In the genomic region with DNA sequence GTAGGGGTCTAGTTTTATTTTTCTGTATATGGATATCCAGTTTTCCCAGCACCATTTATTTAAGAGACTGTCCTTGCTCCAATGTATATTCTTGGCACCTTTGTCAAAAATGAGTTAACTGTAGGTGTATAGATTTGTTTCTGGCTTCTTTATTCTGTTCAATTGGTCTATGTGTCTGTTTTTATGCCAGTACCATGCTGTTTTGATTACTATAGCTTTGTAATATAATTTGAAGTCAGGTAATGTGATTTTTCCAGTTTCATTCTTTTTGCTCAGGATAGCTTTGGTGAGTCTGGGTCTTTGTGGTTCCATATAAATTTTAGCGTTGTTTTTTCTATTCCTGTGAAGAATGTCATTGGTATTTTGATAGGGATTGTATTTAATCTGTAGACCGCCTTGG, we compare ENCODE assay signal across 16 cellular contexts. TPM values are rescaled to one million over a fixed set of nuclear protein-coding genes. Genes with fewer than 3 reads are reported as not detected.
DNase-seq lines count a peak whose midpoint lies in the region; ATAC-seq, FAIRE-seq and TF ChIP-seq lines count a peak whose summit lies in the region.
"Not testable (repeated sequence)": the region's sequence is repeated elsewhere in the genome, so short reads cannot be mapped to it uniquely, and the experiment has no call there.
"Had no signal": no experiment of that assay in that cellular context is flagged by ENCODE, and none has a peak within 500 bp of the region (broad histone marks: within the 10 kb centered on the region; RNA-seq: fewer than 3 reads in every experiment).

No MANE protein-coding gene starts in this region.

- TF ChIP-seq EP300 in K562 (IDR thresholded peaks at IDR 0.05; ENCODE audit: low read length) = not testable (repeated sequence)

- H3K36me3 ChIP-seq in HEK293 (ENCODE audit: control insufficient read depth in 2 of 2, insufficient read depth in 1 of 2, low read length in 2 of 2); K562 (ENCODE audit: control insufficient read depth, insufficient read depth, low read length): not testable (repeated sequence)

- TF ChIP-seq RAD21 in K562 (CRISPR knock-in tag; conservative IDR thresholded peaks at IDR 0.05 in 1 of 2, IDR thresholded peaks at IDR 0.05 in 1 of 2) = not testable (repeated sequence)

- POLR2A ChIA-PET in HEK293 (lab: Yijun Ruan, JAX); K562 (lab: Yijun Ruan, JAX): not testable (repeated sequence)

- intact Hi-C loops in K562 (cut with micrococcal nuclease) = not testable (repeated sequence)

- WGBS in K562 (ENCODE audit: insufficient coverage, low coverage, missing lambda C conversion rate) = 0% methylated on average over 2 of the region's 2 CpGs

- DNase-seq in K562 (ENCODE audit: extremely low read depth in 1 of 4, low spot score in 3 of 4) = not testable (repeated sequence)

- FAIRE-seq in K562 (lab: Jason Lieb, UNC) = not testable (repeated sequence)

- not testable (repeated sequence) for H2AFZ ChIP-seq in K562 (ENCODE audit: low read depth, low read length)

- BruUV-seq in K562 (replicated peaks; lab: Mats Ljungman, UMichigan) = not testable (repeated sequence)

- H3K4me2 ChIP-seq in K562 (ENCODE audit: insufficient read depth, low read length) = not testable (repeated sequence)

- H3K4me3 ChIP-seq in HEK293 (ENCODE audit: low read depth, low read length); K562: not testable (repeated sequence)

- H3K4me1 ChIP-seq in HEK293 (ENCODE audit: control insufficient read depth, insufficient read depth, low read length); K562 (replicated peaks in 1 of 2; ENCODE audit: control insufficient read depth in 2 of 2, insufficient read depth in 2 of 2, low read length in 2 of 2): not testable (repeated sequence)

- H3K79me2 ChIP-seq in K562 (ENCODE audit: control insufficient read depth, insufficient read depth, low read length) = not testable (repeated sequence)

- not testable (repeated sequence) for H3K9me1 ChIP-seq in K562 (ENCODE audit: control insufficient read depth, insufficient read depth, low read length)

- TF ChIP-seq CTCF in HEK293 (tag by site-specific recombination; IDR thresholded peaks at IDR 0.05); K562 (IDR thresholded peaks at IDR 0.05 in 2 of 3, conservative IDR thresholded peaks at IDR 0.05 in 1 of 3; ENCODE audit: insufficient read depth in 2 of 3, low read depth in 1 of 3, low read length in 3 of 3): not testable (repeated sequence)

- not testable (repeated sequence) for H3K27ac ChIP-seq in HEK293 (ENCODE audit: extremely low read depth, low read depth, low read length); K562 (ENCODE audit: extremely low read depth, low read depth, low read length)

- H3K9ac ChIP-seq in K562 (ENCODE audit: insufficient read depth in 1 of 2, low read depth in 2 of 2, low read length in 2 of 2) = not testable (repeated sequence)

- not testable (repeated sequence) for ATAC-seq in K562

- H3K9me3 ChIP-seq in HEK293 (ENCODE audit: control insufficient read depth, insufficient read depth, low read depth, low read length); K562 (replicated peaks; ENCODE audit: control insufficient read depth, insufficient read depth, low read depth, low read length): not testable (repeated sequence)

- not testable (repeated sequence) for H3K27me3 ChIP-seq in K562 (ENCODE audit: control insufficient read depth in 2 of 2, insufficient read depth in 2 of 2, low read length in 2 of 2)

- in situ Hi-C loops in K562 (cut with MboI) = not testable (repeated sequence)

- CTCF ChIA-PET in HEK293 (lab: Yijun Ruan, JAX); K562 (lab: Yijun Ruan, JAX; ENCODE audit: low intra/inter-chr PET ratio): not testable (repeated sequence)

- H4K20me1 ChIP-seq in K562 (replicated peaks; ENCODE audit: control insufficient read depth, insufficient read depth, low read length) = not testable (repeated sequence)

- not testable (repeated sequence) for TF ChIP-seq POLR2A in K562 (conservative IDR thresholded peaks at IDR 0.05)

TF ChIP-seq in HEK293, 187 proteins besides CTCF, POLR2A, EP300 and RAD21:
- peak; percentile 45 for TF ChIP-seq SETDB1 (IDR thresholded peaks at IDR 0.05; ENCODE audit: insufficient read length, low read length)
- TF ChIP-seq, protein P1, sequence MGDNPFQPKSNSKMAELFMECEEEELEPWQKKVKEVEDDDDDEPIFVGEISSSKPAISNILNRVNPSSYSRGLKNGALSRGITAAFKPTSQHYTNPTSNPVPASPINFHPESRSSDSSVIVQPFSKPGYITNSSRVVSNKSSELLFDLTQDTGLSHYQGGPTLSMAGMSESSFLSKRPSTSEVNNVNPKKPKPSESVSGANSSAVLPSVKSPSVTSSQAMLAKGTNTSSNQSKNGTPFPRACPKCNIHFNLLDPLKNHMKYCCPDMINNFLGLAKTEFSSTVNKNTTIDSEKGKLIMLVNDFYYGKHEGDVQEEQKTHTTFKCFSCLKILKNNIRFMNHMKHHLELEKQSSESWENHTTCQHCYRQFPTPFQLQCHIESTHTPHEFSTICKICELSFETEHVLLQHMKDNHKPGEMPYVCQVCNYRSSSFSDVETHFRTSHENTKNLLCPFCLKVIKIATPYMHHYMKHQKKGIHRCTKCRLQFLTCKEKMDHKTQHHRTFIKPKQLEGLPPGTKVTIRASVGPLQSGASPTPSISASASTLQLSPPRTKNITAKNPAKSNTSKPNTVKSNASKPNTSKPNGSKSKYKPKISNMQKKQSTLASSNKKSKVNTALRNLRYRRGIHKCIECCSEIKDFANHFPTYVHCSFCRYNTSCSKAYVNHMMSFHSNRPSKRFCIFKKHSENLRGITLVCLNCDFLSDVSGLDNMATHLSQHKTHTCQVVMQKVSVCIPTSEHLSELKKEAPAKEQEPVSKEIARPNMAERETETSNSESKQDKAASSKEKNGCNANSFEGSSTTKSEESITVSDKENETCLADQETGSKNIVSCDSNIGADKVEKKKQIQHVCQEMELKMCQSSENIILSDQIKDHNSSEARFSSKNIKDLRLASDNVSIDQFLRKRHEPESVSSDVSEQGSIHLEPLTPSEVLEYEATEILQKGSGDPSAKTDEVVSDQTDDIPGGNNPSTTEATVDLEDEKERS (tag by site-specific recombination; IDR thresholded peaks at IDR 0.05) = 0 out of 2 replicates have a peak, but pooled peaks have one; percentile 75

TF ChIP-seq in K562, 482 proteins besides CTCF, POLR2A, EP300 and RAD21:
- peak; percentile 66 for TF ChIP-seq RBM25 (IDR thresholded peaks at IDR 0.05; ENCODE audit: low read depth, low read length, severe bottlenecking)

RNA-seq across cellular contexts. Expression of a gene that starts 28.7 kb away (rescaled TPM):
- total RNA-seq in K562 (2011; cell fraction: chromatin; rRNA removed; ENCODE audit: low replicate concordance) = not detected in 2 replicates
- total RNA-seq in K562 (2011; cell fraction: nucleolus; rRNA removed) = not detected in 2 replicates
- total RNA-seq in K562 (2011; cell fraction: nucleoplasm; rRNA removed) = not detected in 2 replicates
- not detected in 2 replicates for total RNA-seq in K562 (2014; rRNA removed)
- not detected in 2 replicates for total RNA-seq in K562 (2014; rRNA removed; fragmentation: Illumina TruSeq; extraction: Trizol)
- total RNA-seq in K562 (2015; rRNA removed; fragmentation: Illumina TruSeq; extraction: Trizol) = not detected in 2 replicates
- not detected in 2 replicates for total RNA-seq in K562 (2021)
- not detected in 2 replicates for polyA plus RNA-seq in K562 (2011; rRNA removed)
- polyA plus RNA-seq in K562 (2011; cell fraction: cytosol; rRNA removed) = not detected in 2 replicates
- polyA plus RNA-seq in K562 (2011; cell fraction: nucleus; rRNA removed) = not detected in 2 replicates
- polyA plus RNA-seq in K562 (2012) = not detected in 2 replicates
- not detected in 2 replicates for polyA plus RNA-seq in K562 (2014; fragmentation: Illumina TruSeq; extraction: Trizol)
- not detected for polyA plus RNA-seq in K562 (2014; fragmentation: Nextera tagmentation; extraction: Ambion mirVana)
- polyA plus RNA-seq in K562 (2014; rRNA removed) = not detected in 2 replicates
- polyA minus RNA-seq in K562 (2011; rRNA and poly(A)+ RNA removed) = not detected in 2 replicates
- polyA minus RNA-seq in K562 (2011; cell fraction: cytosol; rRNA and poly(A)+ RNA removed) = not detected in 2 replicates
- not detected in 2 replicates for polyA minus RNA-seq in K562 (2011; cell fraction: nucleus; rRNA and poly(A)+ RNA removed)
- total RNA-seq: A172; A673; Caco-2; Calu3; CD4-positive, alpha-beta memory T cell; CD4-positive, alpha-beta T cell; CD4-positive, CD25-positive, alpha-beta regulatory T cell; CD8-positive, alpha-beta memory T cell; CD8-positive, alpha-beta T cell; Daoy had no signal
- polyA plus RNA-seq: A549; AG04450; BJ; CD14-positive monocyte; CD4-positive, alpha-beta memory T cell; CD4-positive, CD25-positive, alpha-beta regulatory T cell; CD8-positive, alpha-beta memory T cell had no signal
